23 cellular contexts compared by ENCODE assay signal in genomic region chr1:54190526-54190925, GRCh38. TPM values are rescaled to one million over a fixed set of nuclear protein-coding genes. Genes with fewer than 3 reads are reported as not detected.
DNase-seq lines count a peak whose midpoint lies in the region; ATAC-seq, FAIRE-seq and TF ChIP-seq lines count a peak whose summit lies in the region.
"Had no signal": no experiment of that assay in that cellular context is flagged by ENCODE, and none has a peak within 500 bp of the region (broad histone marks: within the 10 kb centered on the region; RNA-seq: fewer than 3 reads in every experiment).

No MANE protein-coding gene starts in this region.

- DNase-seq in NCI-H82 (lab: John Stamatoyannopoulos, UW) (peak; percentile 42), NCI-H82 treated with DMSO at 0.1 percent for 48 hours (lab: John Stamatoyannopoulos, UW; ENCODE audit: unreplicated experiment) (no peak), adrenal gland (peak; percentile 38 to 68 (median 55)), K562 (ENCODE audit: extremely low read depth in 1 of 4, low spot score in 3 of 4) (no peak), SIG-M5 (lab: John Stamatoyannopoulos, UW) (no peak)
- DNase-seq: AML-193; Caco-2; Calu3; CD4-positive, alpha-beta T cell; CD8-positive, alpha-beta T cell; DMS79 treated with DMSO at 0.1 percent for 48 hours; GF-D8 had no signal

- H3K9me1 ChIP-seq in K562 (ENCODE audit: control insufficient read depth, insufficient read depth, low read length), result no peaks in the 10 kb centered on the region

- H3K27me3 ChIP-seq in adrenal gland (no peaks in the 10 kb centered on the region), K562 (ENCODE audit: control insufficient read depth in 2 of 2, insufficient read depth in 2 of 2, low read length in 2 of 2) (no peaks in the 10 kb centered on the region)
- H3K27me3 ChIP-seq: BLaER1 treated with 17β-estradiol and CSF1 and Interleukin-3, amounts not matched to agents 10 nM and 100 nM had no signal

- TF ChIP-seq CTCF in adrenal gland (IDR thresholded peaks at IDR 0.05), result no peak
- no peak for TF ChIP-seq CTCF in K562 (IDR thresholded peaks at IDR 0.05 in 2 of 3, conservative IDR thresholded peaks at IDR 0.05 in 1 of 3; ENCODE audit: insufficient read depth in 2 of 3, low read depth in 1 of 3, low read length in 3 of 3)

- H3K36me3 ChIP-seq in adrenal gland (replicated peaks in 1 of 2) (peaks cover 0 to 22% of the 10 kb centered on the region in 2 donors), K562 (ENCODE audit: control insufficient read depth, insufficient read depth, low read length) (peaks cover 45% of the 10 kb centered on the region)

- no peaks in the 10 kb centered on the region for H3K9me3 ChIP-seq in adrenal gland (replicated peaks in 1 of 3)
- H3K9me3 ChIP-seq in K562 (replicated peaks; ENCODE audit: control insufficient read depth, insufficient read depth, low read depth, low read length), result no peaks in the 10 kb centered on the region; the same call in 1 of the 2 replicates
- H3K9me3 ChIP-seq: A549; BLaER1 treated with 17β-estradiol and CSF1 and Interleukin-3, amounts not matched to agents 10 nM and 100 nM; Caco-2 had no signal

- ATAC-seq in K562, result no peak
- ATAC-seq: A549; CD8-positive, alpha-beta T cell had no signal

- H2AFZ ChIP-seq in K562 (ENCODE audit: low read depth, low read length), result no peak overlapping the region

- TF ChIP-seq POLR2A in adrenal gland (IDR thresholded peaks at IDR 0.05) (no peak), K562 (conservative IDR thresholded peaks at IDR 0.05) (no peak)

- peak overlapping the region in 1 of 5 donors; percentile 42 for H3K27ac ChIP-seq in adrenal gland
- H3K27ac ChIP-seq in K562 (ENCODE audit: extremely low read depth, low read depth, low read length), result no peak overlapping the region
- H3K27ac ChIP-seq: 22Rv1; A549; BLaER1 treated with 17β-estradiol and CSF1 and Interleukin-3, amounts not matched to agents 10 nM and 100 nM; C4-2B had no signal

- no peaks in the 10 kb centered on the region for H4K20me1 ChIP-seq in K562 (replicated peaks; ENCODE audit: control insufficient read depth, insufficient read depth, low read length)
- H4K20me1 ChIP-seq: BLaER1 treated with 17β-estradiol and CSF1 and Interleukin-3, amounts not matched to agents 10 nM and 100 nM had no signal

- H3K4me1 ChIP-seq in adrenal gland (replicated peaks in 1 of 2), result peaks cover 9 to 11% of the 10 kb centered on the region in 2 donors
- no peaks in the 10 kb centered on the region for H3K4me1 ChIP-seq in K562 (replicated peaks in 1 of 2; ENCODE audit: control insufficient read depth in 2 of 2, insufficient read depth in 2 of 2, low read length in 2 of 2)
- H3K4me1 ChIP-seq: A549; BLaER1 treated with 17β-estradiol and CSF1 and Interleukin-3, amounts not matched to agents 10 nM and 100 nM; Caco-2 had no signal

- no peak for TF ChIP-seq EP300 in K562 (IDR thresholded peaks at IDR 0.05; ENCODE audit: low read length)

- POLR2A ChIA-PET in K562 (lab: Yijun Ruan, JAX), result interaction anchor here (0.5 to 1.5 kb wide), 3 partner anchors 9 to 83 kb away, joined by 3 to 7 read pairs (median 3); partner anchors contain the start of genes CYB5RL and MRPL37

- intact Hi-C loops in adrenal gland (cut with DNase I) (no loop called here), K562 (cut with micrococcal nuclease) (no loop called here)

- H3K79me2 ChIP-seq in K562 (ENCODE audit: control insufficient read depth, insufficient read depth, low read length), result no peaks in the 10 kb centered on the region

- no peak overlapping the region for H3K4me3 ChIP-seq in adrenal gland
- no peak overlapping the region for H3K4me3 ChIP-seq in K562
- H3K4me3 ChIP-seq: A549; BLaER1 treated with 17β-estradiol and CSF1 and Interleukin-3, amounts not matched to agents 10 nM and 100 nM had no signal

- H3K9ac ChIP-seq in K562 (ENCODE audit: insufficient read depth in 1 of 2, low read depth in 2 of 2, low read length in 2 of 2), result no peak overlapping the region
- H3K9ac ChIP-seq: BLaER1 treated with 17β-estradiol and CSF1 and Interleukin-3, amounts not matched to agents 10 nM and 100 nM had no signal

- in situ Hi-C loops in K562 (cut with MboI), result no loop called here

- H3K4me2 ChIP-seq in K562 (ENCODE audit: insufficient read depth, low read length), result no peak overlapping the region
- H3K4me2 ChIP-seq: A549; BLaER1 treated with 17β-estradiol and CSF1 and Interleukin-3, amounts not matched to agents 10 nM and 100 nM had no signal

- CTCF ChIA-PET in K562 (lab: Yijun Ruan, JAX; ENCODE audit: low intra/inter-chr PET ratio), result interaction anchor here (1.1 kb wide), 1 partner anchor 299 kb away, joined by 6 read pairs; no protein-coding TSS in a partner anchor

- whole genome bisulfite sequencing in adrenal gland, 4 donors, result 42 to 84% (median 45%) methylated on average over 3 to 9 of the region's 9 CpGs
- 84% methylated on average over 9 of the region's 9 CpGs for WGBS in K562 (ENCODE audit: insufficient coverage, low coverage, missing lambda C conversion rate)

- no TSS peak for BruUV-seq in K562 (replicated peaks; lab: Mats Ljungman, UMichigan)

- FAIRE-seq in K562 (lab: Jason Lieb, UNC), result peak; percentile 23
- FAIRE-seq: A549, D721Med, G401.6, GM12891, GM19239 had no signal

- TF ChIP-seq RAD21 in K562 (CRISPR knock-in tag; conservative IDR thresholded peaks at IDR 0.05 in 1 of 2, IDR thresholded peaks at IDR 0.05 in 1 of 2), result no peak

RNA-seq across cellular contexts. Expression of gene CYB5RL, which starts 9.3 kb away (rescaled TPM):
- total RNA-seq in adrenal gland, result 10 to 100 TPM in 6 of 8 donors, 1 to 10 TPM in 2; 5.8 to 21.6 (median 13.7) TPM
- 1 to 10 TPM; 2.7 to 6.7 (median 5.2) TPM for polyA plus RNA-seq in adrenal gland
- 21.5 and 31.8 TPM in 2 replicates for total RNA-seq in K562 (2011; cell fraction: chromatin; rRNA removed; ENCODE audit: low replicate concordance)
- 25.8 and 27.7 TPM in 2 replicates for total RNA-seq in K562 (2011; cell fraction: nucleolus; rRNA removed)
- 22.4 and 29.6 TPM in 2 replicates for total RNA-seq in K562 (2011; cell fraction: nucleoplasm; rRNA removed)
- 7.9 and 9.6 TPM in 2 replicates for total RNA-seq in K562 (2014; rRNA removed)
- total RNA-seq in K562 (2014; rRNA removed; fragmentation: Illumina TruSeq; extraction: Trizol), result 8.3 and 11.2 TPM in 2 replicates
- total RNA-seq in K562 (2015; rRNA removed; fragmentation: Illumina TruSeq; extraction: Trizol), result 10.5 and 12.7 TPM in 2 replicates
- 15.2 and 16.9 TPM in 2 replicates for total RNA-seq in K562 (2021)
- 11.3 and 12.3 TPM in 2 replicates for polyA plus RNA-seq in K562 (2011; rRNA removed)
- 15.1 and 18.6 TPM in 2 replicates for polyA plus RNA-seq in K562 (2011; cell fraction: cytosol; rRNA removed)
- polyA plus RNA-seq in K562 (2011; cell fraction: nucleus; rRNA removed), result 11.4 and 21.0 TPM in 2 replicates
- polyA plus RNA-seq in K562 (2012), result 9.8 and 11.3 TPM in 2 replicates
- 14.7 and 18.0 TPM in 2 replicates for polyA plus RNA-seq in K562 (2014; fragmentation: Illumina TruSeq; extraction: Trizol)
- polyA plus RNA-seq in K562 (2014; fragmentation: Nextera tagmentation; extraction: Ambion mirVana), result 1 to 10 TPM; 8.8 to 8.9 TPM
- 9.4 and 13.3 TPM in 2 replicates for polyA plus RNA-seq in K562 (2014; rRNA removed)
- 8.3 and 14.1 TPM in 2 replicates for polyA minus RNA-seq in K562 (2011; rRNA and poly(A)+ RNA removed)
- polyA minus RNA-seq in K562 (2011; cell fraction: cytosol; rRNA and poly(A)+ RNA removed), result 6.2 and 7.9 TPM in 2 replicates
- 8.2 and 11.0 TPM in 2 replicates for polyA minus RNA-seq in K562 (2011; cell fraction: nucleus; rRNA and poly(A)+ RNA removed)

RNA-seq across cellular contexts. Expression of gene MRPL37, which starts 9.4 kb away (rescaled TPM):
- 100 to 1,000 TPM in 7 of 8 donors, 10 to 100 TPM in 1; 75.4 to 160 (median 107) TPM for total RNA-seq in adrenal gland
- polyA plus RNA-seq in adrenal gland, result 100 to 1,000 TPM in 1 of 3 donors, 10 to 100 TPM in 2; 24.9 to 174 (median 28.7) TPM
- total RNA-seq in K562 (2011; cell fraction: chromatin; rRNA removed; ENCODE audit: low replicate concordance), result 14.4 and 25.2 TPM in 2 replicates
- total RNA-seq in K562 (2011; cell fraction: nucleolus; rRNA removed), result 24.8 and 26.6 TPM in 2 replicates
- total RNA-seq in K562 (2011; cell fraction: nucleoplasm; rRNA removed), result 26.0 and 33.7 TPM in 2 replicates
- 193 and 248 TPM in 2 replicates for total RNA-seq in K562 (2014; rRNA removed)
- 152 TPM in 2 replicates for total RNA-seq in K562 (2014; rRNA removed; fragmentation: Illumina TruSeq; extraction: Trizol)
- 175 and 180 TPM in 2 replicates for total RNA-seq in K562 (2015; rRNA removed; fragmentation: Illumina TruSeq; extraction: Trizol)
- total RNA-seq in K562 (2021), result 226 and 236 TPM in 2 replicates
- 66.9 and 72.9 TPM in 2 replicates for polyA plus RNA-seq in K562 (2011; rRNA removed)
- polyA plus RNA-seq in K562 (2011; cell fraction: cytosol; rRNA removed), result 93.0 and 93.1 TPM in 2 replicates
- polyA plus RNA-seq in K562 (2011; cell fraction: nucleus; rRNA removed), result 36.4 and 42.0 TPM in 2 replicates
- polyA plus RNA-seq in K562 (2012), result 179 and 203 TPM in 2 replicates
- polyA plus RNA-seq in K562 (2014; fragmentation: Illumina TruSeq; extraction: Trizol), result 244 and 303 TPM in 2 replicates
- 10 to 100 TPM; 52.2 to 79.7 TPM for polyA plus RNA-seq in K562 (2014; fragmentation: Nextera tagmentation; extraction: Ambion mirVana)
- polyA plus RNA-seq in K562 (2014; rRNA removed), result 202 and 235 TPM in 2 replicates
- 31.8 and 36.8 TPM in 2 replicates for polyA minus RNA-seq in K562 (2011; rRNA and poly(A)+ RNA removed)
- polyA minus RNA-seq in K562 (2011; cell fraction: cytosol; rRNA and poly(A)+ RNA removed), result 32.4 and 42.5 TPM in 2 replicates
- polyA minus RNA-seq in K562 (2011; cell fraction: nucleus; rRNA and poly(A)+ RNA removed), result 12.3 and 19.7 TPM in 2 replicates

RNA-seq across cellular contexts. Expression of gene CDCP2, which starts 37.7 kb away (rescaled TPM):
- under 1 TPM in 4 of 8 donors, not detected in 4; 0.15 to 0.64 (median 0.26) TPM for total RNA-seq in adrenal gland
- under 1 TPM in 1 of 3 donors, not detected in 2; 0.05 TPM for polyA plus RNA-seq in adrenal gland
- total RNA-seq in K562 (2011; cell fraction: chromatin; rRNA removed; ENCODE audit: low replicate concordance), result 0.14 and 0.21 TPM in 2 replicates
- not detected in 2 replicates for total RNA-seq in K562 (2011; cell fraction: nucleolus; rRNA removed)
- 0.22 TPM in 1 of 2 replicates, not detected in the other for total RNA-seq in K562 (2011; cell fraction: nucleoplasm; rRNA removed)
- not detected in 2 replicates for total RNA-seq in K562 (2014; rRNA removed)
- 0.06 TPM in 1 of 2 replicates, not detected in the other for total RNA-seq in K562 (2014; rRNA removed; fragmentation: Illumina TruSeq; extraction: Trizol)
- not detected in 2 replicates for total RNA-seq in K562 (2015; rRNA removed; fragmentation: Illumina TruSeq; extraction: Trizol)
- total RNA-seq in K562 (2021), result not detected in 2 replicates
- polyA plus RNA-seq in K562 (2011; rRNA removed), result not detected in 2 replicates
- polyA plus RNA-seq in K562 (2011; cell fraction: cytosol; rRNA removed), result 0.03 TPM in 1 of 2 replicates, not detected in the other
- not detected in 2 replicates for polyA plus RNA-seq in K562 (2011; cell fraction: nucleus; rRNA removed)
- not detected in 2 replicates for polyA plus RNA-seq in K562 (2012)
- polyA plus RNA-seq in K562 (2014; fragmentation: Illumina TruSeq; extraction: Trizol), result not detected in 2 replicates
- polyA plus RNA-seq in K562 (2014; fragmentation: Nextera tagmentation; extraction: Ambion mirVana), result not detected
- polyA plus RNA-seq in K562 (2014; rRNA removed), result 0.05 TPM in 1 of 2 replicates, not detected in the other
- 0.09 TPM in 1 of 2 replicates, not detected in the other for polyA minus RNA-seq in K562 (2011; rRNA and poly(A)+ RNA removed)
- polyA minus RNA-seq in K562 (2011; cell fraction: cytosol; rRNA and poly(A)+ RNA removed), result not detected in 2 replicates
- polyA minus RNA-seq in K562 (2011; cell fraction: nucleus; rRNA and poly(A)+ RNA removed), result not detected in 2 replicates
- total RNA-seq: A172; B cell; Caco-2; Calu3; CD4-positive, alpha-beta T cell; CD8-positive, alpha-beta T cell had no signal
- polyA plus RNA-seq: A549, BJ had no signal

Comparison
In these comparisons a context has a peak if more than half of its experiments do, and no peak if none do; other contexts are left out.
1. DNase-seq: peak in NCI-H82 (single experiment) and adrenal gland (7 of 7); none in NCI-H82 treated with DMSO at 0.1 percent for 48 hours (single experiment), K562 (0 of 4) and SIG-M5 (single experiment).